11 cellular contexts compared by ENCODE assay signal in the genomic region with DNA sequence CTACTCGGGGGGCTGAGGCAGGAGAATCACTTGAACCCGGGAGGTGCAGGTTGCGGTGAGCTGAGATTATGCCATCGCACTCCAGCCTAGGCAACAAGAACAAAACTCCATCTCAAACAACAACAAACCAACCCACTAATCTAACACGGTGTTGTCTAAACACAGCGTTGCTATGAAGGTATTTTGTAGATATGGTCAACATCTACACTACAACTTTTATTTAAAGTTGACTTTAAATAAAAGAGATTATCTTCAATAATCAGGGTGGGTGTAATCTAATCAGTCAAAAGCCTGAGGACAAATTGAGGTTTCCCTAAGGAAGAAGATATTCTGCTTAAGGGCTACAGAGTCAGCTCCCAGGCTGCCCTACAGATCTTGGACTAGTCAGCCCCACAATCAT.
"Had no signal": no experiment of that assay in that cellular context is flagged by ENCODE, and none has a peak within 500 bp of the region (broad histone marks: within the 10 kb centered on the region; RNA-seq: fewer than 3 reads in every experiment).

No MANE protein-coding gene starts in this region.

- H2AFZ ChIP-seq: GM23248, GM23338 had no signal

- H3K27ac ChIP-seq: GM23248 had no signal

- ATAC-seq: GM23338, HCT116 had no signal

- H3K4me1 Mint-ChIP-seq: GM23338 had no signal

- H3K27ac Mint-ChIP-seq: GM23338, HFFc6 had no signal

- H3K4me1 ChIP-seq: HAP-1 had no signal

- DNase-seq: GM23248, GOT3, H7, H9, HCEC 1CT, HFFc6 had no signal

- H3K4me3 Mint-ChIP-seq: GM23338, H9, HFFc6 had no signal

- H3K36me3 ChIP-seq: HAP-1 had no signal

- H3K9ac ChIP-seq: GM23248 had no signal

- H3K9me3 ChIP-seq: HAP-1 had no signal

- FAIRE-seq: H1, H54 had no signal

- H3K9me3 Mint-ChIP-seq: GM23338, H9, HFFc6 had no signal

- H3K4me3 ChIP-seq: GM23248, GM23338, HAP-1 had no signal

- H3K4me2 ChIP-seq: GM23338 had no signal
